ENCODE assay signal across 1 cellular context in the genomic region with DNA sequence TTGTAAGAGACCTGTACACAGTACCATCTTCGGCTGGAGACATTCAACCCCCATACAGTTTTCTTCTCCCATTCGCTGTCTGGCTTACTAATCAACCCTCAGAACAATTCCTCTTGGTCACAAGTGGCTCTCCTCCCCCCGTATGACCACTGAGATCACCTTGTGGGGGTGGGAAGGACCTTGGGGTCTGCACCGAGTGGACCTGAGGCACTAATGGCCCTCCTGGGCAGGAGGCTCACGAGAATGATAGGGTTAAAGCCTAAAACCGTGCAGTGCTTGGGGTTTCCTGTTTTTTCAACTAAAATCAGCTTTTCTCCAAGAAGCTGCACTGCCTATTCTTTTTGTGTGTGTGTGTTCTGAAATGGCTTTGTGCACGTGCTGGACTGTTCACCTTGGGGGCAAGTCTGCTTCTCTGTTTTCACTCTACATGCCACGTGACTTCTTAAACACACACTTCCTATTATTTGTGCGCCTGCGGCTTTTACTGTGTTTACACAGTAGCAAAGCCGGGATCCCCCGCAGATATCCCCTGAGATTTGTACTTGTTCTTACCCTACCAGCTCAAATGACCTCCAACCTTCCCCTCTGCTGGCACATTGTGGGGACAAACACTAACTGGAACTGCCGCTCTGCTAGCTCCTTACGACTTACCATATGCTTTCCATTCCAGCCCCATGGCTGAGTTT.
A peak's percentile ranks its signal among the peaks of the same experiment; 100 is the strongest.
TF ChIP-seq lines count a peak whose summit lies in the region.

No MANE protein-coding gene starts in this region.

TF ChIP-seq in HEK293, 187 proteins besides CTCF, POLR2A, EP300 and RAD21 (continued from another document and continues in another):
- TF ChIP-seq, protein P1, sequence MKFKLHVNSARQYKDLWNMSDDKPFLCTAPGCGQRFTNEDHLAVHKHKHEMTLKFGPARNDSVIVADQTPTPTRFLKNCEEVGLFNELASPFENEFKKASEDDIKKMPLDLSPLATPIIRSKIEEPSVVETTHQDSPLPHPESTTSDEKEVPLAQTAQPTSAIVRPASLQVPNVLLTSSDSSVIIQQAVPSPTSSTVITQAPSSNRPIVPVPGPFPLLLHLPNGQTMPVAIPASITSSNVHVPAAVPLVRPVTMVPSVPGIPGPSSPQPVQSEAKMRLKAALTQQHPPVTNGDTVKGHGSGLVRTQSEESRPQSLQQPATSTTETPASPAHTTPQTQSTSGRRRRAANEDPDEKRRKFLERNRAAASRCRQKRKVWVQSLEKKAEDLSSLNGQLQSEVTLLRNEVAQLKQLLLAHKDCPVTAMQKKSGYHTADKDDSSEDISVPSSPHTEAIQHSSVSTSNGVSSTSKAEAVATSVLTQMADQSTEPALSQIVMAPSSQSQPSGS (tag by site-specific recombination; IDR thresholded peaks at IDR 0.05; ENCODE audit: low read depth) = no peak
- TF ChIP-seq ZFP41 (tag by site-specific recombination; IDR thresholded peaks at IDR 0.05; ENCODE audit: borderline replicate concordance) = no peak
- TF ChIP-seq KLF7 (tag by site-specific recombination; IDR thresholded peaks at IDR 0.05; ENCODE audit: borderline replicate concordance) = no peak
- TF ChIP-seq IKZF3 (tag by site-specific recombination; IDR thresholded peaks at IDR 0.05) = peak; percentile 86
- TF ChIP-seq ZNF514 (tag by site-specific recombination; IDR thresholded peaks at IDR 0.05) = no peak
- peak; percentile 88 for TF ChIP-seq TRIM28 (IDR thresholded peaks at IDR 0.05; ENCODE audit: borderline replicate concordance, low read length)
- TF ChIP-seq, protein P2, sequence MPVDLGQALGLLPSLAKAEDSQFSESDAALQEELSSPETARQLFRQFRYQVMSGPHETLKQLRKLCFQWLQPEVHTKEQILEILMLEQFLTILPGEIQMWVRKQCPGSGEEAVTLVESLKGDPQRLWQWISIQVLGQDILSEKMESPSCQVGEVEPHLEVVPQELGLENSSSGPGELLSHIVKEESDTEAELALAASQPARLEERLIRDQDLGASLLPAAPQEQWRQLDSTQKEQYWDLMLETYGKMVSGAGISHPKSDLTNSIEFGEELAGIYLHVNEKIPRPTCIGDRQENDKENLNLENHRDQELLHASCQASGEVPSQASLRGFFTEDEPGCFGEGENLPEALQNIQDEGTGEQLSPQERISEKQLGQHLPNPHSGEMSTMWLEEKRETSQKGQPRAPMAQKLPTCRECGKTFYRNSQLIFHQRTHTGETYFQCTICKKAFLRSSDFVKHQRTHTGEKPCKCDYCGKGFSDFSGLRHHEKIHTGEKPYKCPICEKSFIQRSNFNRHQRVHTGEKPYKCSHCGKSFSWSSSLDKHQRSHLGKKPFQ (tag by site-specific recombination; IDR thresholded peaks at IDR 0.05) = peak; percentile 66; the same call in 1 of the 2 replicates
- TF ChIP-seq ZXDB (tag by site-specific recombination; IDR thresholded peaks at IDR 0.05) = peak; percentile 84
- no peak for TF ChIP-seq ZNF16 (tag by site-specific recombination; IDR thresholded peaks at IDR 0.05; ENCODE audit: low read depth)
- no peak for TF ChIP-seq ZNF664 (tag by site-specific recombination; IDR thresholded peaks at IDR 0.05)
- no peak for TF ChIP-seq ZNF274 (IDR thresholded peaks at IDR 0.05; ENCODE audit: low read length)
- no peak for TF ChIP-seq ZNF274 (tag by site-specific recombination; IDR thresholded peaks at IDR 0.05; ENCODE audit: borderline replicate concordance)
- TF ChIP-seq BCL11A (tag by site-specific recombination; IDR thresholded peaks at IDR 0.05; ENCODE audit: low read depth) = peak; percentile 72
- TF ChIP-seq ZNF48 (tag by site-specific recombination; IDR thresholded peaks at IDR 0.05) = no peak
- no peak for TF ChIP-seq ZNF777 (tag by site-specific recombination; IDR thresholded peaks at IDR 0.05; ENCODE audit: borderline replicate concordance)
- TF ChIP-seq, protein P3, sequence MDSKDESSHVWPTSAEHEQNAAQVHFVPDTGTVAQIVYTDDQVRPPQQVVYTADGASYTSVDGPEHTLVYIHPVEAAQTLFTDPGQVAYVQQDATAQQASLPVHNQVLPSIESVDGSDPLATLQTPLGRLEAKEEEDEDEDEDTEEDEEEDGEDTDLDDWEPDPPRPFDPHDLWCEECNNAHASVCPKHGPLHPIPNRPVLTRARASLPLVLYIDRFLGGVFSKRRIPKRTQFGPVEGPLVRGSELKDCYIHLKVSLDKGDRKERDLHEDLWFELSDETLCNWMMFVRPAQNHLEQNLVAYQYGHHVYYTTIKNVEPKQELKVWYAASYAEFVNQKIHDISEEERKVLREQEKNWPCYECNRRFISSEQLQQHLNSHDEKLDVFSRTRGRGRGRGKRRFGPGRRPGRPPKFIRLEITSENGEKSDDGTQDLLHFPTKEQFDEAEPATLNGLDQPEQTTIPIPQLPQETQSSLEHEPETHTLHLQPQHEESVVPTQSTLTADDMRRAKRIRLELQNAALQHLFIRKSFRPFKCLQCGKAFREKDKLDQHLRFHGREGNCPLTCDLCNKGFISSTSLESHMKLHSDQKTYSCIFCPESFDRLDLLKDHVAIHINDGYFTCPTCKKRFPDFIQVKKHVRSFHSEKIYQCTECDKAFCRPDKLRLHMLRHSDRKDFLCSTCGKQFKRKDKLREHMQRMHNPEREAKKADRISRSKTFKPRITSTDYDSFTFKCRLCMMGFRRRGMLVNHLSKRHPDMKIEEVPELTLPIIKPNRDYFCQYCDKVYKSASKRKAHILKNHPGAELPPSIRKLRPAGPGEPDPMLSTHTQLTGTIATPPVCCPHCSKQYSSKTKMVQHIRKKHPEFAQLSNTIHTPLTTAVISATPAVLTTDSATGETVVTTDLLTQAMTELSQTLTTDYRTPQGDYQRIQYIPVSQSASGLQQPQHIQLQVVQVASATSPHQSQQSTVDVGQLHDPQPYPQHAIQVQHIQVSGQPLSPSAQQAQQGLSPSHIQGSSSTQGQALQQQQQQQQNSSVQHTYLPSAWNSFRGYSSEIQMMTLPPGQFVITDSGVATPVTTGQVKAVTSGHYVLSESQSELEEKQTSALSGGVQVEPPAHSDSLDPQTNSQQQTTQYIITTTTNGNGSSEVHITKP (tag by site-specific recombination; IDR thresholded peaks at IDR 0.05) = peak; percentile 76
- no peak for TF ChIP-seq ZNF776 (tag by site-specific recombination; IDR thresholded peaks at IDR 0.05; ENCODE audit: borderline replicate concordance)
- TF ChIP-seq, protein P4, sequence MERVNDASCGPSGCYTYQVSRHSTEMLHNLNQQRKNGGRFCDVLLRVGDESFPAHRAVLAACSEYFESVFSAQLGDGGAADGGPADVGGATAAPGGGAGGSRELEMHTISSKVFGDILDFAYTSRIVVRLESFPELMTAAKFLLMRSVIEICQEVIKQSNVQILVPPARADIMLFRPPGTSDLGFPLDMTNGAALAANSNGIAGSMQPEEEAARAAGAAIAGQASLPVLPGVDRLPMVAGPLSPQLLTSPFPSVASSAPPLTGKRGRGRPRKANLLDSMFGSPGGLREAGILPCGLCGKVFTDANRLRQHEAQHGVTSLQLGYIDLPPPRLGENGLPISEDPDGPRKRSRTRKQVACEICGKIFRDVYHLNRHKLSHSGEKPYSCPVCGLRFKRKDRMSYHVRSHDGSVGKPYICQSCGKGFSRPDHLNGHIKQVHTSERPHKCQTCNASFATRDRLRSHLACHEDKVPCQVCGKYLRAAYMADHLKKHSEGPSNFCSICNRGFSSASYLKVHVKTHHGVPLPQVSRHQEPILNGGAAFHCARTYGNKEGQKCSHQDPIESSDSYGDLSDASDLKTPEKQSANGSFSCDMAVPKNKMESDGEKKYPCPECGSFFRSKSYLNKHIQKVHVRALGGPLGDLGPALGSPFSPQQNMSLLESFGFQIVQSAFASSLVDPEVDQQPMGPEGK (tag by site-specific recombination; IDR thresholded peaks at IDR 0.05) = peak; percentile 82
- TF ChIP-seq KLF9 (tag by site-specific recombination; IDR thresholded peaks at IDR 0.05; ENCODE audit: low read depth) = no peak
- no peak for TF ChIP-seq HOXA7 (CRISPR knock-in tag; IDR thresholded peaks at IDR 0.05; ENCODE audit: borderline replicate concordance)
- TF ChIP-seq ZNF311 (tag by site-specific recombination; IDR thresholded peaks at IDR 0.05; ENCODE audit: borderline replicate concordance) = no peak
- no peak; the same call in 1 of the 2 replicates for TF ChIP-seq ZNF76 (tag by site-specific recombination; IDR thresholded peaks at IDR 0.05; ENCODE audit: borderline replicate concordance, low read depth)
- TF ChIP-seq REPIN1 (tag by site-specific recombination; IDR thresholded peaks at IDR 0.05; ENCODE audit: low read depth) = no peak
- no peak for TF ChIP-seq ZNF707 (tag by site-specific recombination; IDR thresholded peaks at IDR 0.05)
- TF ChIP-seq ZNF2 (tag by site-specific recombination; IDR thresholded peaks at IDR 0.05) = no peak
- TF ChIP-seq ZNF660 (tag by site-specific recombination; IDR thresholded peaks at IDR 0.05) = no peak
- peak; percentile 89 for TF ChIP-seq ZIC2 (tag by site-specific recombination; IDR thresholded peaks at IDR 0.05)
- no peak for TF ChIP-seq ZBTB8A (tag by site-specific recombination; IDR thresholded peaks at IDR 0.05)
- no peak for TF ChIP-seq ZNF175 (tag by site-specific recombination; IDR thresholded peaks at IDR 0.05)
- 0 out of 2 replicates have a peak, but pooled peaks have one; percentile 12 for TF ChIP-seq ZFHX2 (tag by site-specific recombination; conservative IDR thresholded peaks at IDR 0.05)
- TF ChIP-seq ZSCAN30 (tag by site-specific recombination; IDR thresholded peaks at IDR 0.05) = peak; percentile 68; the same call in 1 of the 2 replicates
- no peak for TF ChIP-seq ZBTB21 (tag by site-specific recombination; IDR thresholded peaks at IDR 0.05)
- no peak for TF ChIP-seq ZNF174 (tag by site-specific recombination; IDR thresholded peaks at IDR 0.05)
- TF ChIP-seq ZNF114 (tag by site-specific recombination; IDR thresholded peaks at IDR 0.05) = no peak
- no peak for TF ChIP-seq ZNF138 (tag by site-specific recombination; IDR thresholded peaks at IDR 0.05; ENCODE audit: borderline replicate concordance)
- no peak for TF ChIP-seq ZNF335 (tag by site-specific recombination; conservative IDR thresholded peaks at IDR 0.05)
- peak; percentile 95 for TF ChIP-seq ZNF610 (tag by site-specific recombination; IDR thresholded peaks at IDR 0.05; ENCODE audit: borderline replicate concordance)
- TF ChIP-seq MEIS1 (CRISPR knock-in tag; IDR thresholded peaks at IDR 0.05; ENCODE audit: borderline replicate concordance) = no peak
- no peak for TF ChIP-seq ZNF626 (tag by site-specific recombination; IDR thresholded peaks at IDR 0.05)
- peak; percentile 50 for TF ChIP-seq ZNF366 (tag by site-specific recombination; conservative IDR thresholded peaks at IDR 0.05)
- TF ChIP-seq ZNF473 (tag by site-specific recombination; IDR thresholded peaks at IDR 0.05) = no peak
- peak; percentile 78 for TF ChIP-seq KLF10 (tag by site-specific recombination; IDR thresholded peaks at IDR 0.05)
- TF ChIP-seq GLIS1 (tag by site-specific recombination; IDR thresholded peaks at IDR 0.05) = peak; percentile 99
- TF ChIP-seq ZBTB49 (tag by site-specific recombination; IDR thresholded peaks at IDR 0.05; ENCODE audit: low read depth) = no peak
- TF ChIP-seq ZNF112 (tag by site-specific recombination; IDR thresholded peaks at IDR 0.05) = no peak
- no peak for TF ChIP-seq PRDM1 (tag by site-specific recombination; IDR thresholded peaks at IDR 0.05)
- TF ChIP-seq ZNF239 (tag by site-specific recombination; IDR thresholded peaks at IDR 0.05) = no peak; the same call in 1 of the 2 replicates
- no peak for TF ChIP-seq ZBTB48 (tag by site-specific recombination; IDR thresholded peaks at IDR 0.05)
- no peak for TF ChIP-seq ZNF404 (tag by site-specific recombination; IDR thresholded peaks at IDR 0.05)
- no peak for TF ChIP-seq ZNF529 (tag by site-specific recombination; IDR thresholded peaks at IDR 0.05; ENCODE audit: insufficient replicate concordance)
- TF ChIP-seq ZNF600 (tag by site-specific recombination; IDR thresholded peaks at IDR 0.05) = peak; percentile 71; the same call in 1 of the 2 replicates
- TF ChIP-seq SP3 (tag by site-specific recombination; IDR thresholded peaks at IDR 0.05) = no peak
- no peak for TF ChIP-seq ZNF544 (tag by site-specific recombination; IDR thresholded peaks at IDR 0.05)
- TF ChIP-seq ZEB2 (tag by site-specific recombination; IDR thresholded peaks at IDR 0.05) = 0 out of 2 replicates have a peak, but pooled peaks have one; percentile 47
- TF ChIP-seq ZNF157 (tag by site-specific recombination; IDR thresholded peaks at IDR 0.05) = no peak
- no peak for TF ChIP-seq REST (tag by site-specific recombination; IDR thresholded peaks at IDR 0.05)
- TF ChIP-seq ZNF221 (tag by site-specific recombination; IDR thresholded peaks at IDR 0.05; ENCODE audit: borderline replicate concordance) = no peak; the same call in 1 of the 2 replicates
